ENCODE assay signal across 9 cellular contexts in genomic region chr15:95284933-95285401, GRCh38.
DNase-seq lines count a peak whose midpoint lies in the region; ATAC-seq and TF ChIP-seq lines count a peak whose summit lies in the region.
"Had no signal": no experiment of that assay in that cellular context is flagged by ENCODE, and none has a peak within 500 bp of the region (broad histone marks: within the 10 kb centered on the region; RNA-seq: fewer than 3 reads in every experiment).

No MANE protein-coding gene starts in this region.

- peak; percentile 64 for ATAC-seq in GM18867 (IDR thresholded peaks at IDR 0.05; ENCODE audit: unreplicated experiment)
- no peak for ATAC-seq in HG02610 (IDR thresholded peaks at IDR 0.05; ENCODE audit: unreplicated experiment)

- H3K27ac ChIP-seq in osteoblast (ENCODE audit: low read depth, low read length) = no peak overlapping the region

- H4K20me1 ChIP-seq in Loucy (ENCODE audit: insufficient read depth, low read length, poor library complexity, severe bottlenecking) = no peaks in the 10 kb centered on the region
- H4K20me1 ChIP-seq in osteoblast (ENCODE audit: insufficient read depth, low read length) = no peaks in the 10 kb centered on the region

- no peaks in the 10 kb centered on the region for H3K27me3 ChIP-seq in Loucy (ENCODE audit: insufficient read depth, low read length, poor library complexity, severe bottlenecking)
- no peaks in the 10 kb centered on the region for H3K27me3 ChIP-seq in osteoblast (ENCODE audit: insufficient read depth, low read length)

- H3F3A ChIP-seq in Loucy (ENCODE audit: low read depth) = peaks cover 11% of the 10 kb centered on the region

- H3K9ac ChIP-seq in Loucy (ENCODE audit: low read depth, low read length, poor library complexity, severe bottlenecking) = peak overlapping the region; percentile 40

- H3K36me3 ChIP-seq in Loucy (ENCODE audit: insufficient read depth, low read length) = no peaks in the 10 kb centered on the region
- H3K36me3 ChIP-seq in osteoblast (ENCODE audit: insufficient read depth, low read length) = no peaks in the 10 kb centered on the region

- no peak overlapping the region for H2AFZ ChIP-seq in Loucy (ENCODE audit: low read length)
- no peak overlapping the region for H2AFZ ChIP-seq in osteoblast (ENCODE audit: low read length)

- peaks cover 55% of the 10 kb centered on the region for H3K4me1 ChIP-seq in Loucy (ENCODE audit: insufficient read depth, low read length, poor library complexity, severe bottlenecking)
- H3K4me1 ChIP-seq in osteoblast (ENCODE audit: insufficient read depth, low read length) = peaks cover 5% of the 10 kb centered on the region

- no peaks in the 10 kb centered on the region for H3K9me2 ChIP-seq in Loucy (replicated peaks; ENCODE audit: low read depth, low read length)

- H3K79me2 ChIP-seq in Loucy (ENCODE audit: insufficient read depth, low read length) (no peaks in the 10 kb centered on the region), osteoblast (ENCODE audit: insufficient read depth, low read length) (no peaks in the 10 kb centered on the region)

- TF ChIP-seq CTCF in Loucy (conservative IDR thresholded peaks at IDR 0.05; ENCODE audit: low read length) (peak; percentile 66), choroid plexus epithelial cell (conservative IDR thresholded peaks at IDR 0.05; ENCODE audit: low read depth, low read length) (peak; percentile 42), osteoblast (IDR thresholded peaks at IDR 0.05; ENCODE audit: extremely low read depth, low read depth, low read length) (no peak)

- DNase-seq in choroid plexus epithelial cell (ENCODE audit: low read depth) (peak; percentile 89), osteoblast (ENCODE audit: insufficient read length, low spot score, missing footprints) (peak; percentile 37), A172 (ENCODE audit: low spot score) (no peak), NCI-H128 (lab: John Stamatoyannopoulos, UW; ENCODE audit: unreplicated experiment) (no peak), NAMALWA (ENCODE audit: low spot score) (no peak)
- DNase-seq: nucleus accumbens had no signal

- H3K4me3 ChIP-seq in Loucy (ENCODE audit: low read length, poor library complexity, severe bottlenecking) (peak overlapping the region; percentile 41), choroid plexus epithelial cell (ENCODE audit: low read depth, low read length) (no peak overlapping the region), osteoblast (ENCODE audit: insufficient read depth, low read length) (no peak overlapping the region)

- peak overlapping the region; percentile 62 for H3K4me2 ChIP-seq in Loucy (ENCODE audit: low read depth, low read length, poor library complexity, severe bottlenecking)
- no peak overlapping the region for H3K4me2 ChIP-seq in osteoblast (ENCODE audit: insufficient read depth, low read length)

- no peaks in the 10 kb centered on the region for H3K9me3 ChIP-seq in Loucy (ENCODE audit: insufficient read depth, low read depth, low read length)
- no peaks in the 10 kb centered on the region for H3K9me3 ChIP-seq in osteoblast (ENCODE audit: low read depth, low read length)

Comparison
In these comparisons a context has a peak if more than half of its experiments do, and no peak if none do; other contexts are left out.
1. DNase-seq: peak in choroid plexus epithelial cell (single experiment) and osteoblast (single experiment); none in A172 (single experiment), NCI-H128 (single experiment) and NAMALWA (single experiment).